Comparison of ENCODE assay signal across 14 cellular contexts in the genomic region with DNA sequence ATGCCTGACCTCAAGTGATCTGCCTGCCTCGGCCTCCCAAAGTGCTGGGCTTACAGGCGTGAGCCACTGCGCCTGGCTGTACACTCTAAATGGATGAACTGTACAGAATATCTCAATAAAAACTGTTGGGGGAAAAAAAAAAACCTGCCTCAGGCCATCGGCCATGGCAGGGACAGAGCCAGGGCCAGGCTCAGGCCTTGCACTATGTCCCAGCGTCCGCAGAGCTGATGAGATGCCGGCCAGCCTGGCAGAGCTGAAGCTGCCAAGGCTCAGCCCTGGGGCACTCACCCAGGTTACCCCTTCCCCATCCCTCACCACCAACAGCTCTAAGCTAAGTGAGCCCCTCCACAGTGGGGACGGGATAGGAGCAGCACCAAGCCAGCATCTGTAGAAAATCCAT. TPM values are rescaled to one million over a fixed set of nuclear protein-coding genes. Genes with fewer than 3 reads are reported as not detected.
A peak's percentile ranks its signal among the peaks of the same experiment; 100 is the strongest.
DNase-seq lines count a peak whose midpoint lies in the region; ATAC-seq and TF ChIP-seq lines count a peak whose summit lies in the region.
"Had no signal": no experiment of that assay in that cellular context is flagged by ENCODE, and none has a peak within 500 bp of the region (broad histone marks: within the 10 kb centered on the region; RNA-seq: fewer than 3 reads in every experiment).

No MANE protein-coding gene starts in this region.

- 84 to 91% methylated on average over 4 to 5 of the region's 8 CpGs for WGBS in gastroesophageal sphincter (ENCODE audit: low coverage in 1 of 2), 2 donors

- H3K9me3 Mint-ChIP-seq in activated naive CD4-positive, alpha-beta T cell treated with anti-CD3 and anti-CD28 coated beads for 36 hours = no peaks in the 10 kb centered on the region
- H3K9me3 Mint-ChIP-seq in dendritic cell treated with granulocyte-macrophage colony-stimulating factor and Interleukin-4, amounts not matched to agents 40 ng/mL and 50 ng/mL, for 4 days = no peaks in the 10 kb centered on the region
- no peaks in the 10 kb centered on the region for H3K9me3 Mint-ChIP-seq in stimulated activated naive CD8-positive, alpha-beta T cell treated with anti-CD3 and anti-CD28 coated beads, Interleukin-15, amount 100 ng/mL, for 72 hours

- H3K27me3 Mint-ChIP-seq in activated naive CD4-positive, alpha-beta T cell treated with anti-CD3 and anti-CD28 coated beads for 36 hours (ENCODE audit: low read depth) = no peaks in the 10 kb centered on the region
- no peaks in the 10 kb centered on the region for H3K27me3 Mint-ChIP-seq in dendritic cell treated with granulocyte-macrophage colony-stimulating factor and Interleukin-4, amounts not matched to agents 40 ng/mL and 50 ng/mL, for 4 days
- H3K27me3 Mint-ChIP-seq in stimulated activated naive CD8-positive, alpha-beta T cell treated with anti-CD3 and anti-CD28 coated beads, Interleukin-15, amount 100 ng/mL, for 72 hours = no peaks in the 10 kb centered on the region

- H3K4me3 ChIP-seq in OCI-LY7 (ENCODE audit: low read depth, low read length, poor library complexity, severe bottlenecking) (peak overlapping the region; percentile 78), gastroesophageal sphincter (no peak overlapping the region)
- H3K4me3 ChIP-seq: gastrocnemius medialis, HAP-1 had no signal

- peaks cover 24% of the 10 kb centered on the region for H4K20me1 ChIP-seq in OCI-LY7 (ENCODE audit: insufficient read depth, low read length)

- BruUV-seq in OCI-LY7 (replicated peaks; lab: Mats Ljungman, UMichigan) = no TSS peak

- H3K4me1 ChIP-seq in OCI-LY7 (ENCODE audit: insufficient read depth, low read length, poor library complexity, severe bottlenecking) = peaks cover 50% of the 10 kb centered on the region
- H3K4me1 ChIP-seq in gastroesophageal sphincter = peaks cover 0 to 99% (median 43%) of the 10 kb centered on the region in 3 donors

- peaks cover 59% of the 10 kb centered on the region for H3K36me3 Mint-ChIP-seq in activated naive CD4-positive, alpha-beta T cell treated with anti-CD3 and anti-CD28 coated beads for 36 hours (ENCODE audit: low read depth)
- H3K36me3 Mint-ChIP-seq in dendritic cell treated with granulocyte-macrophage colony-stimulating factor and Interleukin-4, amounts not matched to agents 40 ng/mL and 50 ng/mL, for 4 days (ENCODE audit: low read depth) = peaks cover 65% of the 10 kb centered on the region

- ATAC-seq in stimulated activated naive CD8-positive, alpha-beta T cell treated with anti-CD3 and anti-CD28 coated beads, Interleukin-15, amount 100 ng/mL, for 72 hours = no peak
- no peak for ATAC-seq in GM19023 (IDR thresholded peaks at IDR 0.05; ENCODE audit: unreplicated experiment)
- ATAC-seq in gastroesophageal sphincter = no peak
- ATAC-seq: gastrocnemius medialis, PC-3 had no signal

- no peaks in the 10 kb centered on the region for H3K9me2 ChIP-seq in OCI-LY7 (ENCODE audit: insufficient read depth, low read length)

- peak overlapping the region; percentile 98 for H3K4me2 ChIP-seq in OCI-LY7 (ENCODE audit: low read length)

- intact Hi-C loops in activated naive CD4-positive, alpha-beta T cell treated with anti-CD3 and anti-CD28 coated beads for 36 hours (cut with micrococcal nuclease) = loop anchor here (10.0 kb wide), 2 partner anchors 1062 to 1118 kb away; partner anchors contain the start of genes CNOT3 and ZSCAN5A
- intact Hi-C loops in OCI-LY7 (cut with micrococcal nuclease; ENCODE audit: unreplicated experiment) = no loop called here
- intact Hi-C loops in dendritic cell treated with granulocyte-macrophage colony-stimulating factor and Interleukin-4, amounts not matched to agents 40 ng/mL and 50 ng/mL, for 4 days (cut with micrococcal nuclease) = no loop called here

- CTCF ChIA-PET in activated naive CD4-positive, alpha-beta T cell treated with anti-CD3 and anti-CD28 coated beads for 36 hours (lab: Charles Lee) = interaction anchor here (0.6 kb wide), 1 partner anchor 378 kb away, joined by 3 read pairs; no protein-coding TSS in a partner anchor
- CTCF ChIA-PET in OCI-LY7 (lab: Charles Lee; ENCODE audit: unreplicated experiment) = no interaction called here

- H3K27ac Mint-ChIP-seq in activated naive CD4-positive, alpha-beta T cell treated with anti-CD3 and anti-CD28 coated beads for 36 hours = peak overlapping the region; percentile 99
- peak overlapping the region; percentile 91 for H3K27ac Mint-ChIP-seq in dendritic cell treated with granulocyte-macrophage colony-stimulating factor and Interleukin-4, amounts not matched to agents 40 ng/mL and 50 ng/mL, for 4 days
- peak overlapping the region; percentile 98 to 99 for H3K27ac Mint-ChIP-seq in stimulated activated naive CD8-positive, alpha-beta T cell treated with anti-CD3 and anti-CD28 coated beads, Interleukin-15, amount 100 ng/mL, for 72 hours

- H3K4me1 Mint-ChIP-seq in activated naive CD4-positive, alpha-beta T cell treated with anti-CD3 and anti-CD28 coated beads for 36 hours (ENCODE audit: low read depth) = peaks cover 58% of the 10 kb centered on the region
- H3K4me1 Mint-ChIP-seq in dendritic cell treated with granulocyte-macrophage colony-stimulating factor and Interleukin-4, amounts not matched to agents 40 ng/mL and 50 ng/mL, for 4 days (ENCODE audit: low read depth) = peaks cover 96% of the 10 kb centered on the region
- peaks cover 85% of the 10 kb centered on the region for H3K4me1 Mint-ChIP-seq in stimulated activated naive CD8-positive, alpha-beta T cell treated with anti-CD3 and anti-CD28 coated beads, Interleukin-15, amount 100 ng/mL, for 72 hours

- H3K79me2 ChIP-seq in OCI-LY7 (ENCODE audit: insufficient read depth, low read depth, low read length) = peaks cover 92% of the 10 kb centered on the region

- H3K27ac ChIP-seq in OCI-LY7 (ENCODE audit: low read depth, low read length, poor library complexity, severe bottlenecking) (peak overlapping the region; percentile 97), gastroesophageal sphincter (no peak overlapping the region)
- H3K27ac ChIP-seq: gastrocnemius medialis had no signal

- POLR2A ChIA-PET in OCI-LY7 (lab: Charles Lee) = interaction anchor here (0.7 kb wide), 1 partner anchor 25 kb away, joined by 3 read pairs; no protein-coding TSS in a partner anchor

- no peak for TF ChIP-seq CTCF in OCI-LY7 (conservative IDR thresholded peaks at IDR 0.05; ENCODE audit: low read length)
- no peak for TF ChIP-seq CTCF in gastroesophageal sphincter (IDR thresholded peaks at IDR 0.05)

- no peak for TF ChIP-seq EP300 in gastroesophageal sphincter (IDR thresholded peaks at IDR 0.05)

- peaks cover 89% of the 10 kb centered on the region for H3K36me3 ChIP-seq in OCI-LY7 (ENCODE audit: insufficient read depth, low read length)
- H3K36me3 ChIP-seq in gastroesophageal sphincter = peaks cover 0 to 15% of the 10 kb centered on the region in 2 donors
- H3K36me3 ChIP-seq: gastrocnemius medialis had no signal

- no peak for DNase-seq in activated naive CD4-positive, alpha-beta T cell treated with anti-CD3 and anti-CD28 coated beads for 36 hours
- no peak for DNase-seq in activated naive CD4-positive, alpha-beta T cell treated with Interleukin-2 at 50 U/mL for 16 hours
- DNase-seq in OCI-LY7 (ENCODE audit: low spot score) = no peak
- no peak for DNase-seq in stimulated activated naive CD8-positive, alpha-beta T cell treated with anti-CD3 and anti-CD28 coated beads, Interleukin-15, amount 100 ng/mL, for 72 hours
- DNase-seq in pons (ENCODE audit: low spot score) = no peak
- DNase-seq: gastrocnemius medialis, IMR-90, NCI-H1417 treated with DMSO at 0.1 percent for 48 hours, NCI-H446, PC-3 had no signal

- H2AFZ ChIP-seq in OCI-LY7 (ENCODE audit: low read length) = no peak overlapping the region

- H3K4me3 Mint-ChIP-seq in activated naive CD4-positive, alpha-beta T cell treated with anti-CD3 and anti-CD28 coated beads for 36 hours = peak overlapping the region; percentile 88
- no peak overlapping the region for H3K4me3 Mint-ChIP-seq in dendritic cell treated with granulocyte-macrophage colony-stimulating factor and Interleukin-4, amounts not matched to agents 40 ng/mL and 50 ng/mL, for 4 days
- H3K4me3 Mint-ChIP-seq in stimulated activated naive CD8-positive, alpha-beta T cell treated with anti-CD3 and anti-CD28 coated beads, Interleukin-15, amount 100 ng/mL, for 72 hours = peak overlapping the region; percentile 97 to 99

- no peak for TF ChIP-seq POLR2A in gastroesophageal sphincter (IDR thresholded peaks at IDR 0.05)

- H3K9me3 ChIP-seq in OCI-LY7 (ENCODE audit: low read length) = no peaks in the 10 kb centered on the region
- H3K9me3 ChIP-seq in gastroesophageal sphincter = no peaks in the 10 kb centered on the region
- H3K9me3 ChIP-seq: gastrocnemius medialis, HAP-1 had no signal

- H3K27me3 ChIP-seq in gastroesophageal sphincter = no peaks in the 10 kb centered on the region
- H3K27me3 ChIP-seq: gastrocnemius medialis had no signal

RNA-seq across cellular contexts. Expression of gene PPP6R1, which starts 6.1 kb away (rescaled TPM):
- 100 to 1,000 TPM; 166 to 174 TPM for total RNA-seq in activated naive CD4-positive, alpha-beta T cell treated with anti-CD3 and anti-CD28 coated beads for 36 hours
- total RNA-seq in OCI-LY7 (2014; rRNA removed; shearing (Covaris generic)) = 82.0 and 89.6 TPM in 2 replicates
- total RNA-seq in OCI-LY7 (2022) = 156 and 161 TPM in 2 replicates
- total RNA-seq in gastroesophageal sphincter = 10 to 100 TPM; 32.6 to 79.4 (median 34.0) TPM

RNA-seq across cellular contexts. Expression of gene TMEM86B, which starts 24.2 kb away (rescaled TPM):
- 1 to 10 TPM; 6.1 to 6.8 TPM for total RNA-seq in activated naive CD4-positive, alpha-beta T cell treated with anti-CD3 and anti-CD28 coated beads for 36 hours
- total RNA-seq in OCI-LY7 (2014; rRNA removed; shearing (Covaris generic)) = 6.7 and 8.1 TPM in 2 replicates
- total RNA-seq in OCI-LY7 (2022) (13.7 and 13.8 TPM in 2 replicates), gastroesophageal sphincter (1 to 10 TPM in 3 of 4 donors, not detected in 1; 1.7 to 3.8 (median 1.8) TPM)

RNA-seq across cellular contexts. Expression of gene HSPBP1, which starts 27.1 kb away (rescaled TPM):
- total RNA-seq in activated naive CD4-positive, alpha-beta T cell treated with anti-CD3 and anti-CD28 coated beads for 36 hours = 10 to 100 TPM; 44.3 to 45.0 TPM
- total RNA-seq in OCI-LY7 (2014; rRNA removed; shearing (Covaris generic)) = 41.3 and 50.5 TPM in 2 replicates
- total RNA-seq in OCI-LY7 (2022) (31.9 and 38.7 TPM in 2 replicates), gastroesophageal sphincter (10 to 100 TPM; 20.9 to 37.1 (median 26.5) TPM)

RNA-seq across cellular contexts. Expression of gene BRSK1, which starts 31.0 kb away (rescaled TPM):
- 1 to 10 TPM; 1.4 to 2.2 TPM for total RNA-seq in activated naive CD4-positive, alpha-beta T cell treated with anti-CD3 and anti-CD28 coated beads for 36 hours
- total RNA-seq in OCI-LY7 (2014; rRNA removed; shearing (Covaris generic)) = 15.9 and 16.1 TPM in 2 replicates
- 23.9 and 25.7 TPM in 2 replicates for total RNA-seq in OCI-LY7 (2022)
- 10 to 100 TPM in 1 of 4 donors, 1 to 10 TPM in 3; 4.0 to 19.8 (median 8.8) TPM for total RNA-seq in gastroesophageal sphincter
- total RNA-seq: gastrocnemius medialis had no signal

RNA-seq across cellular contexts. Expression of gene PTPRH, which starts 43.5 kb away (rescaled TPM):
- total RNA-seq in activated naive CD4-positive, alpha-beta T cell treated with anti-CD3 and anti-CD28 coated beads for 36 hours = not detected
- not detected in 2 replicates for total RNA-seq in OCI-LY7 (2014; rRNA removed; shearing (Covaris generic))
- total RNA-seq in OCI-LY7 (2022) (not detected in 2 replicates), gastroesophageal sphincter (1 to 10 TPM in 3 of 4 donors, under 1 TPM in 1; 0.54 to 4.0 (median 1.4) TPM)
